ENCODE assay signal across 20 cellular contexts in genomic region chr17:57867126-57867525, GRCh38. TPM values are rescaled to one million over a fixed set of nuclear protein-coding genes. Genes with fewer than 3 reads are reported as not detected.
A peak's percentile ranks its signal among the peaks of the same experiment; 100 is the strongest.
DNase-seq lines count a peak whose midpoint lies in the region; ATAC-seq, FAIRE-seq and TF ChIP-seq lines count a peak whose summit lies in the region.
"Had no signal": no experiment of that assay in that cellular context is flagged by ENCODE, and none has a peak within 500 bp of the region (broad histone marks: within the 10 kb centered on the region; RNA-seq: fewer than 3 reads in every experiment).

No MANE protein-coding gene starts in this region.

- H3K27ac Mint-ChIP-seq in GM23338 (no peak overlapping the region), endothelial cell (ENCODE audit: unreplicated experiment) (no peak overlapping the region)

- H3K9me2 ChIP-seq in GM23338 (ENCODE audit: insufficient read depth) = no peaks in the 10 kb centered on the region

- no peaks in the 10 kb centered on the region for H3K36me3 ChIP-seq in prostate gland
- H3K36me3 ChIP-seq in GM23338 (ENCODE audit: insufficient read depth) = no peaks in the 10 kb centered on the region; the same call in 1 of the 2 replicates
- H3K36me3 ChIP-seq: ovary had no signal

- no peaks in the 10 kb centered on the region for H3K79me2 ChIP-seq in GM23338 (replicated peaks; ENCODE audit: insufficient read depth)

- no peak overlapping the region for H3K4me3 ChIP-seq in HL-60 (replicated peaks; ENCODE audit: insufficient read depth, low read length)
- H3K4me3 ChIP-seq in prostate gland = no peak overlapping the region
- no peak overlapping the region for H3K4me3 ChIP-seq in GM23338
- H3K4me3 ChIP-seq: ovary, testis had no signal

- H3K4me2 ChIP-seq in GM23338 = no peak overlapping the region

- no peaks in the 10 kb centered on the region for H3K9me3 ChIP-seq in prostate gland
- H3K9me3 ChIP-seq: ovary, testis had no signal

- no peak for FAIRE-seq in frontal cortex (lab: Jason Lieb, UNC)
- FAIRE-seq: D721Med had no signal

- TF ChIP-seq POLR2A in prostate gland (IDR thresholded peaks at IDR 0.05) = no peak

- H3K27me3 Mint-ChIP-seq in GM23338 (ENCODE audit: insufficient read depth, low read depth, poor library complexity) (peaks cover 21% of the 10 kb centered on the region), endothelial cell (ENCODE audit: unreplicated experiment) (peaks cover 23% of the 10 kb centered on the region)

- H3K9me3 Mint-ChIP-seq in GM23338 (no peaks in the 10 kb centered on the region), endothelial cell (ENCODE audit: unreplicated experiment) (no peaks in the 10 kb centered on the region)
- H3K9me3 Mint-ChIP-seq: activated B cell treated with CpG ODN at 0.5 μM for 24 hours; effector memory CD8-positive, alpha-beta T cell; T-cell had no signal

- H3K27ac ChIP-seq in HL-60 (replicated peaks) (peak overlapping the region; percentile 92), prostate gland (peak overlapping the region; percentile 74 to 77), GM23338 (ENCODE audit: low read depth) (no peak overlapping the region)

- H2AFZ ChIP-seq in GM23338 = no peak overlapping the region

- no peak for TF ChIP-seq CTCF in HL-60 (IDR thresholded peaks at IDR 0.05; ENCODE audit: insufficient read depth, low read length)
- TF ChIP-seq CTCF in prostate gland (IDR thresholded peaks at IDR 0.05) = no peak
- no peak for TF ChIP-seq CTCF in GM10266 (IDR thresholded peaks at IDR 0.05; ENCODE audit: control insufficient read depth, insufficient read depth, low read depth, missing control alignments)
- TF ChIP-seq CTCF in GM23338 (conservative IDR thresholded peaks at IDR 0.05; ENCODE audit: low read depth in 2 of 2) = no peak
- no peak for TF ChIP-seq CTCF in endothelial cell (IDR thresholded peaks at IDR 0.05; ENCODE audit: unreplicated experiment)

- DNase-seq in 8988T (peak; percentile 3), HL-60 (ENCODE audit: low read depth in 1 of 2, low spot score in 1 of 2) (no peak), ecto neural progenitor cell (ENCODE audit: low spot score) (peak; percentile 46), prostate gland (ENCODE audit: low spot score) (no peak), GM10266 (ENCODE audit: extremely low spot score) (no peak), GM23338 (ENCODE audit: low spot score) (no peak), endothelial cell (ENCODE audit: low spot score) (no peak), frontal cortex (ENCODE audit: low spot score in 2 of 2) (no peak)
- DNase-seq: activated naive CD4-positive, alpha-beta T cell; effector memory CD8-positive, alpha-beta T cell; foreskin melanocyte; midbrain; NCI-H187 treated with DMSO at 0.1 percent for 48 hours; NCI-H524; stimulated activated CD4-positive, alpha-beta T cell treated with anti-CD3 and anti-CD28 coated beads, Interleukin-15, amount 100 ng/mL, for 24 hours; T-cell; testis had no signal

- H3K4me1 ChIP-seq in prostate gland (replicated peaks) (peaks cover 19% of the 10 kb centered on the region), GM23338 (ENCODE audit: insufficient read depth) (peaks cover 40% of the 10 kb centered on the region)

- peaks cover 5% of the 10 kb centered on the region; the same call in 1 of the 2 replicates for H3F3A ChIP-seq in GM23338 (replicated peaks; ENCODE audit: low read depth)

- H3K4me3 Mint-ChIP-seq in GM23338 = no peak overlapping the region
- no peak overlapping the region for H3K4me3 Mint-ChIP-seq in endothelial cell (ENCODE audit: unreplicated experiment)
- H3K4me3 Mint-ChIP-seq: activated B cell treated with CpG ODN at 0.5 μM for 24 hours; effector memory CD8-positive, alpha-beta T cell; T-cell had no signal

- intact Hi-C loops in prostate gland (cut with DNase I) = no loop called here

- H3K27me3 ChIP-seq in HL-60 (ENCODE audit: insufficient read depth, poor library complexity, severe bottlenecking) (no peaks in the 10 kb centered on the region), prostate gland (replicated peaks; ENCODE audit: insufficient read depth) (no peaks in the 10 kb centered on the region), GM23338 (ENCODE audit: insufficient read depth) (peaks cover 10% of the 10 kb centered on the region)
- H3K27me3 ChIP-seq: ovary, testis had no signal

- peaks cover 51% of the 10 kb centered on the region for H3K4me1 Mint-ChIP-seq in GM23338
- H3K4me1 Mint-ChIP-seq in endothelial cell (ENCODE audit: unreplicated experiment) = peaks cover 33% of the 10 kb centered on the region

- 95% methylated on average over 10 of the region's 10 CpGs for WGBS in prostate gland

- no peak for ATAC-seq in GM23338
- ATAC-seq: effector memory CD8-positive, alpha-beta T cell had no signal

- no peaks in the 10 kb centered on the region for H4K20me1 ChIP-seq in GM23338 (replicated peaks; ENCODE audit: insufficient read depth)

- peaks cover 20% of the 10 kb centered on the region for H3K36me3 Mint-ChIP-seq in GM23338 (ENCODE audit: low read depth)
- peaks cover 15% of the 10 kb centered on the region for H3K36me3 Mint-ChIP-seq in endothelial cell (ENCODE audit: low read depth, unreplicated experiment)
- H3K36me3 Mint-ChIP-seq: T-cell had no signal

TF ChIP-seq in GM23338, 12 proteins besides CTCF, POLR2A, EP300 and RAD21 (continues in another document):
- TF ChIP-seq ZNF114 (CRISPR knock-in tag; IDR thresholded peaks at IDR 0.05) (no peak), ZNF462 (CRISPR knock-in tag; IDR thresholded peaks at IDR 0.05) (no peak), ETS1 (IDR thresholded peaks at IDR 0.05) (no peak), CREB1 (CRISPR knock-in tag; IDR thresholded peaks at IDR 0.05; ENCODE audit: low read depth) (no peak)

RNA-seq across cellular contexts. Expression of gene MRPS23, which starts 17.3 kb away (rescaled TPM):
- total RNA-seq in prostate gland (10 to 100 TPM; 29.0 to 43.1 TPM), endothelial cell (ENCODE audit: unreplicated experiment) (39.3 TPM), frontal cortex (30.2 TPM)
- 38.0 and 53.2 TPM in 2 replicates for total RNA-seq in GM23338 (2014; rRNA removed; shearing (Covaris generic))
- polyA plus RNA-seq in GM23338 (2016; fragmentation: Nextera tagmentation; extraction: Ambion mirVana) = 65.5 and 74.5 TPM in 2 replicates

Comparison
In these comparisons a context has a peak if more than half of its experiments do, and no peak if none do; other contexts are left out.
1. DNase-seq: peak in 8988T (single experiment) and ecto neural progenitor cell (single experiment); none in HL-60 (0 of 2), prostate gland (single experiment), GM10266 (single experiment), GM23338 (single experiment), endothelial cell (single experiment) and frontal cortex (0 of 2).